ENCODE assay signal across 8 cellular contexts in the genomic region with DNA sequence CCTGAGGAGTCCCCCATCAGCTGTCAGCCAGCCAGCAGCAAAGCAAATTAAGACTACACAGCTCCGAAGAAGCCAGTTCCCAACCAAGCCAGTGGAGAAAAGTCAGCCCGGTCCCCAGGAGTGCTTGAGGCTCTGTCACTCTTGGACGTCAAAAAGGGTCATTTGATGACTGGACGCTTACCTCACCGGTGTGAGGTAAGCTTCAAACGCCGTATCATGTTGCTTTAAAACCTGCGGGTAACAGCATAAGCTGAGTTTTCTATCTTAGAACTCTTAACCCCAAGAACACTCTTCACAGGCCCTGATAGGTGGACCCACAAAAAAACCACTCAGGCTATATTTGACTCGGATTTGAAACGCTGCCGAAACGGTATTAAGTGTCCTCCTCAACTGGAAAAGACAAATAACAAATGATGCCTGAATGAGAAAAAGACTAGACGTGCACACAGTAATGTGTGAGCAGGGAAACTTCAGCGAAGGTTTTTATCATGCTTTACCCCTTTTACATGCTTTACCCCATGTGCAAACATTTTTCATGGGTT. TPM values are rescaled to one million over a fixed set of nuclear protein-coding genes. Genes with fewer than 3 reads are reported as not detected.
DNase-seq lines count a peak whose midpoint lies in the region; ATAC-seq and TF ChIP-seq lines count a peak whose summit lies in the region.

No MANE protein-coding gene starts in this region.

- H3K4me1 ChIP-seq in foreskin keratinocyte = peaks cover 5% of the 10 kb centered on the region

- H3K27ac ChIP-seq in foreskin keratinocyte = peak overlapping the region; percentile 53

- no peaks in the 10 kb centered on the region for H3K9me3 Mint-ChIP-seq in osteocyte (ENCODE audit: unreplicated experiment)

- peaks cover 15% of the 10 kb centered on the region for H3K4me1 Mint-ChIP-seq in osteocyte (ENCODE audit: unreplicated experiment)

- ATAC-seq in foreskin keratinocyte (peak; percentile 12), GM18505 (IDR thresholded peaks at IDR 0.05; ENCODE audit: unreplicated experiment) (no peak)

- H3K27me3 ChIP-seq in foreskin keratinocyte = peaks cover 3% of the 10 kb centered on the region

- no peaks in the 10 kb centered on the region for H3K36me3 Mint-ChIP-seq in osteocyte (ENCODE audit: unreplicated experiment)

- no peak for TF ChIP-seq POLR2A in GM18505 (IDR thresholded peaks at IDR 0.05; ENCODE audit: borderline replicate concordance, extremely low read depth, insufficient read depth, insufficient read length)

- peak overlapping the region; percentile 92 for H3K4me3 Mint-ChIP-seq in osteocyte (ENCODE audit: unreplicated experiment)

- H3K27ac Mint-ChIP-seq in osteocyte (ENCODE audit: unreplicated experiment) = peak overlapping the region; percentile 92

- TF ChIP-seq CTCF in foreskin keratinocyte (conservative IDR thresholded peaks at IDR 0.05) (no peak), osteocyte (IDR thresholded peaks at IDR 0.05) (no peak)

- peaks cover 8% of the 10 kb centered on the region for H3K27me3 Mint-ChIP-seq in osteocyte (ENCODE audit: unreplicated experiment)

- DNase-seq in stimulated activated CD4-positive, alpha-beta T cell treated with anti-CD3 and anti-CD28 coated beads, Interleukin-4, amount 100 ng/mL, for 48 hours (ENCODE audit: low read depth in 2 of 2) = peak; percentile 1 to 6
- no peak for DNase-seq in stimulated activated CD4-positive, alpha-beta T cell treated with anti-CD3 and anti-CD28 coated beads, Interleukin-15, amount 100 ng/mL, for 24 hours
- DNase-seq in HuH-7 (ENCODE audit: low spot score) = peak; percentile 23
- peak; percentile 22 to 23 for DNase-seq in activated CD4-positive, alpha-beta T cell treated with anti-CD3 and anti-CD28 coated beads, Interleukin-2, amount 50 U/mL, for 48 hours
- peak in 1 of 2 donors; percentile 17 for DNase-seq in foreskin keratinocyte
- DNase-seq in osteocyte (ENCODE audit: extremely low spot score, unreplicated experiment) = no peak
- no peak for DNase-seq in activated CD4-positive, CD25-positive, alpha-beta regulatory T cell treated with anti-CD3 and anti-CD28 coated beads, Interleukin-2, amount 50 U/mL, for 72 hours

RNA-seq across cellular contexts. Expression of a gene that starts 0.7 kb away (rescaled TPM):
- total RNA-seq in foreskin keratinocyte = 24.1 and 27.2 TPM in 2 replicates
- polyA plus RNA-seq in foreskin keratinocyte = 4.5 and 5.6 TPM in 2 replicates
- total RNA-seq in osteocyte = 33.5 and 34.7 TPM in 2 replicates

Comparison
In these comparisons a context has a peak if more than half of its experiments do, and no peak if none do; other contexts are left out.
1. DNase-seq: peak in stimulated activated CD4-positive, alpha-beta T cell treated with anti-CD3 and anti-CD28 coated beads, Interleukin-4, amount 100 ng/mL, for 48 hours (2 of 2), HuH-7 (single experiment) and activated CD4-positive, alpha-beta T cell treated with anti-CD3 and anti-CD28 coated beads, Interleukin-2, amount 50 U/mL, for 48 hours (2 of 2); none in stimulated activated CD4-positive, alpha-beta T cell treated with anti-CD3 and anti-CD28 coated beads, Interleukin-15, amount 100 ng/mL, for 24 hours (single experiment), osteocyte (single experiment) and activated CD4-positive, CD25-positive, alpha-beta regulatory T cell treated with anti-CD3 and anti-CD28 coated beads, Interleukin-2, amount 50 U/mL, for 72 hours (single experiment).